In the genomic region with DNA sequence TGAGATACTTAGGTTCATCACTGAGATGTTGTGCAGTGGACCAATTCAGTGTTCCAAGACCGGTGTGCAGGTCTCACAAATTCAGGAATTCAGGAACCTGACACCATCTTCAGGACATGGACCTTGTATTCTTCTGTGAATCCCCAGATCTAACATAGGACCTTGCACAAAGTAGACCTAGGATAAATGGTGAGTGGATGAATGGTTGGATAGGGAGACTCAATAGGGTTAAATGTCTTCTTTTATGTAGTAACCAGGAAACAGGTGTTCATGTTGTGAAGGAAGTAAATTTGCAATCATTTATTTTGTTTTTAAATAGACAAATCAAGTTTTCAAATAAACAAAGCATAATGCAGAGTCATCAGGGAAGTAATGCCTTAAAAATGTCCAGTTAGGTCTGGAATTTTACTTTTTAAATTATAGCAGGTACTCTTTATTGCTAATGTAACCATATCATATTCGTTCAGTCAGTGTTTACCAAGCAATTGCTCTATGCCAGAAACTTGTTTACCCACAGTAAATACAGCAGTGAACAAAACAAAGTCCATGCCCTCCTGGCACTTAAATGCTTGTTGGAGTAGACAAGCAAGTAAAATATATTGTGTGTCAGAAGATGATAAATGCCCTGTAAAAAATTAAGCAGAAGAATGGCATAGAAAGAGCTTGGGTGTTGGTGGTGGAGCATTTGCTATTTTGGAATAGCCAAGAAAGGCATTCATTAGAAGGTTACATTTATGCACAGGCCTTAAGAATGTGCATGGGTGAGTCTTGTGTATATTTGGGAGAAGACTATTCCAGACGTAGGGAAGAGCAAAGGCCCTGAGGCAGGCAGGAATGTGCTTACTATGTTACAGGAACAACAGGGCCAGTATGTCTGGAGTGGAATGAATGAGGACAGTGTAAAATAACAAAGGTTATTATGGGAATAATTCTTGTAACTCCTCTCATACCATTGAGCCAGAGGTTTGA, we compare ENCODE assay signal across 14 cellular contexts. TPM values are rescaled to one million over a fixed set of nuclear protein-coding genes. Genes with fewer than 3 reads are reported as not detected.
A peak's percentile ranks its signal among the peaks of the same experiment; 100 is the strongest.
DNase-seq lines count a peak whose midpoint lies in the region; ATAC-seq, FAIRE-seq and TF ChIP-seq lines count a peak whose summit lies in the region.
"Had no signal": no experiment of that assay in that cellular context is flagged by ENCODE, and none has a peak within 500 bp of the region (broad histone marks: within the 10 kb centered on the region; RNA-seq: fewer than 3 reads in every experiment).

No MANE protein-coding gene starts in this region.

- H3F3A ChIP-seq in PC-9 (ENCODE audit: insufficient read depth, low read depth) = peaks cover 11% of the 10 kb centered on the region; the same call in 1 of the 2 replicates

- H3K9me3 ChIP-seq in PC-9 (ENCODE audit: insufficient read depth, low read depth) = no peaks in the 10 kb centered on the region
- H3K9me3 ChIP-seq in pancreas = no peaks in the 10 kb centered on the region
- no peaks in the 10 kb centered on the region for H3K9me3 ChIP-seq in uterus
- no peaks in the 10 kb centered on the region for H3K9me3 ChIP-seq in gastroesophageal sphincter
- H3K9me3 ChIP-seq: SJCRH30 had no signal

- no peak for TF ChIP-seq EP300 in gastroesophageal sphincter (IDR thresholded peaks at IDR 0.05)

- H3K27ac ChIP-seq in PC-9 (peak overlapping the region; percentile 48), pancreas (peak overlapping the region in 1 of 4 donors; percentile 9), uterus (no peak overlapping the region), gastroesophageal sphincter (no peak overlapping the region)
- H3K27ac ChIP-seq: brain microvascular endothelial cell, SJCRH30 had no signal

- TF ChIP-seq CTCF in PC-9 (conservative IDR thresholded peaks at IDR 0.05) = no peak
- no peak for TF ChIP-seq CTCF in pancreas (IDR thresholded peaks at IDR 0.05)
- TF ChIP-seq CTCF in uterus (IDR thresholded peaks at IDR 0.05) = no peak
- no peak for TF ChIP-seq CTCF in gastroesophageal sphincter (IDR thresholded peaks at IDR 0.05)

- POLR2A ChIA-PET in PC-9 (lab: Charles Lee; ENCODE audit: unreplicated experiment) = no interaction called here

- H3K36me3 ChIP-seq in PC-9 (ENCODE audit: low read depth) = 0 out of 2 replicates have a peak, but pooled peaks cover 4% of the 10 kb centered on the region
- peaks cover 0 to 8% (median 0%) of the 10 kb centered on the region in 3 donors for H3K36me3 ChIP-seq in pancreas
- no peaks in the 10 kb centered on the region for H3K36me3 ChIP-seq in uterus
- peaks cover 0 to 48% of the 10 kb centered on the region in 2 donors for H3K36me3 ChIP-seq in gastroesophageal sphincter
- H3K36me3 ChIP-seq: brain microvascular endothelial cell, SJCRH30 had no signal

- H3K27me3 ChIP-seq in PC-9 (ENCODE audit: insufficient read depth, low read depth) (no peaks in the 10 kb centered on the region), pancreas (no peaks in the 10 kb centered on the region), uterus (no peaks in the 10 kb centered on the region), gastroesophageal sphincter (no peaks in the 10 kb centered on the region)
- H3K27me3 ChIP-seq: brain microvascular endothelial cell, SJCRH30 had no signal

- no peak overlapping the region for H2AFZ ChIP-seq in PC-9

- no peaks in the 10 kb centered on the region for H3K9me2 ChIP-seq in PC-9 (ENCODE audit: insufficient read depth)

- peaks cover 22% of the 10 kb centered on the region for H3K4me1 ChIP-seq in PC-9 (replicated peaks; ENCODE audit: insufficient read depth)
- peaks cover 0 to 19% (median 8%) of the 10 kb centered on the region in 3 donors for H3K4me1 ChIP-seq in pancreas
- H3K4me1 ChIP-seq in uterus = no peaks in the 10 kb centered on the region
- no peaks in the 10 kb centered on the region for H3K4me1 ChIP-seq in gastroesophageal sphincter

- intact Hi-C loops in PC-9 (cut with micrococcal nuclease; ENCODE audit: unreplicated experiment) (no loop called here), pancreas (cut with DNase I) (no loop called here), uterus (cut with DNase I; ENCODE audit: low total_unique reads) (no loop called here)

- ATAC-seq in pancreas = peak; percentile 88 to 96 (median 93)
- ATAC-seq in gastroesophageal sphincter = no peak
- ATAC-seq: activated naive CD4-positive, alpha-beta T cell treated with anti-CD3 and anti-CD28 coated beads, Interleukin-2, amount 50 U/mL, for 72 hours had no signal

- WGBS in pancreas, 2 donors = 36 to 40% methylated on average over 3 of the region's 3 CpGs
- WGBS in gastroesophageal sphincter (ENCODE audit: low coverage in 1 of 2), 2 donors = 71 to 74% methylated on average over 2 to 3 of the region's 3 CpGs

- H3K4me3 ChIP-seq in PC-9 = no peak overlapping the region
- H3K4me3 ChIP-seq in pancreas = no peak overlapping the region
- no peak overlapping the region for H3K4me3 ChIP-seq in uterus
- no peak overlapping the region for H3K4me3 ChIP-seq in gastroesophageal sphincter
- H3K4me3 ChIP-seq: SJCRH30 had no signal

- CTCF ChIA-PET in PC-9 (lab: Charles Lee) = no interaction called here

- no peak for FAIRE-seq in pancreas (lab: Jason Lieb, UNC)

- no peaks in the 10 kb centered on the region for H3K79me2 ChIP-seq in PC-9 (ENCODE audit: low read depth)

- no TSS peak for BruUV-seq in PC-9 (replicated peaks; lab: Mats Ljungman, UMichigan)

- H3K4me2 ChIP-seq in PC-9 = peak overlapping the region; percentile 4; the same call in 1 of the 2 replicates

- H4K20me1 ChIP-seq in PC-9 (ENCODE audit: insufficient read depth) = no peaks in the 10 kb centered on the region

- DNase-seq in HT-29 (ENCODE audit: low spot score) (peak; percentile 27), NCI-H2081 (lab: John Stamatoyannopoulos, UW) (peak; percentile 76 to 96), PC-9 (peak in 1 of 2 experiments; percentile 86), pancreas (peak in 3 of 6 donors; percentile 16 to 29 (median 23)), DMS114 treated with DMSO at 0.1 percent for 48 hours (lab: John Stamatoyannopoulos, UW; ENCODE audit: unreplicated experiment) (no peak), uterus (no peak)
- DNase-seq in activated naive CD4-positive, alpha-beta T cell treated with Interleukin-2 at 50 U/mL for 16 hours = no peak
- DNase-seq: activated CD4-positive, alpha-beta T cell treated with anti-CD3 and anti-CD28 coated beads, Interleukin-2, amount 50 U/mL, for 4 hours; activated T-cell treated with anti-CD3 and anti-CD28 coated beads, Interleukin-2, amount 50 U/mL, for 1 hour; brain microvascular endothelial cell; occipital lobe; SJCRH30 had no signal

- no peak for TF ChIP-seq POLR2A in uterus (IDR thresholded peaks at IDR 0.05)
- no peak for TF ChIP-seq POLR2A in gastroesophageal sphincter (IDR thresholded peaks at IDR 0.05)

RNA-seq across cellular contexts. Expression of gene RXYLT1, which starts 26.3 kb away (rescaled TPM):
- 5.8 and 7.8 TPM in 2 replicates for total RNA-seq in HT-29 (2014; rRNA removed; shearing (Covaris generic))
- total RNA-seq in PC-9 (2021) (10.5 and 12.2 TPM in 2 replicates), pancreas (10 to 100 TPM in 5 of 6 donors, 1 to 10 TPM in 1; 8.7 to 12.2 (median 11.9) TPM), uterus (10 to 100 TPM in 3 of 4 donors, 1 to 10 TPM in 1; 2.0 to 24.2 (median 16.3) TPM), gastroesophageal sphincter (10 to 100 TPM; 15.4 to 36.3 (median 20.4) TPM)
- 10 to 100 TPM in 1 of 2 donors, 1 to 10 TPM in 1; 8.1 to 13.3 TPM for polyA plus RNA-seq in pancreas

RNA-seq across cellular contexts. Expression of gene SRGAP1, which starts 38.5 kb away (rescaled TPM):
- total RNA-seq in HT-29 (2014; rRNA removed; shearing (Covaris generic)) = 1.0 and 1.6 TPM in 2 replicates
- total RNA-seq in PC-9 (2021) (18.0 and 24.5 TPM in 2 replicates), pancreas (10 to 100 TPM in 2 of 6 donors, 1 to 10 TPM in 4; 6.7 to 13.3 (median 8.8) TPM), uterus (10 to 100 TPM in 3 of 4 donors, 1 to 10 TPM in 1; 10.0 to 23.0 (median 14.8) TPM), gastroesophageal sphincter (10 to 100 TPM in 2 of 4 donors, 1 to 10 TPM in 2; 7.2 to 22.9 (median 11.5) TPM)
- 1 to 10 TPM; 2.5 to 4.7 TPM for polyA plus RNA-seq in pancreas

Comparison
In these comparisons a context has a peak if more than half of its experiments do, and no peak if none do; other contexts are left out.
1. DNase-seq: peak in HT-29 (single experiment) and NCI-H2081 (2 of 2); none in DMS114 treated with DMSO at 0.1 percent for 48 hours (single experiment), uterus (0 of 2) and activated naive CD4-positive, alpha-beta T cell treated with Interleukin-2 at 50 U/mL for 16 hours (single experiment).